In the genomic region with DNA sequence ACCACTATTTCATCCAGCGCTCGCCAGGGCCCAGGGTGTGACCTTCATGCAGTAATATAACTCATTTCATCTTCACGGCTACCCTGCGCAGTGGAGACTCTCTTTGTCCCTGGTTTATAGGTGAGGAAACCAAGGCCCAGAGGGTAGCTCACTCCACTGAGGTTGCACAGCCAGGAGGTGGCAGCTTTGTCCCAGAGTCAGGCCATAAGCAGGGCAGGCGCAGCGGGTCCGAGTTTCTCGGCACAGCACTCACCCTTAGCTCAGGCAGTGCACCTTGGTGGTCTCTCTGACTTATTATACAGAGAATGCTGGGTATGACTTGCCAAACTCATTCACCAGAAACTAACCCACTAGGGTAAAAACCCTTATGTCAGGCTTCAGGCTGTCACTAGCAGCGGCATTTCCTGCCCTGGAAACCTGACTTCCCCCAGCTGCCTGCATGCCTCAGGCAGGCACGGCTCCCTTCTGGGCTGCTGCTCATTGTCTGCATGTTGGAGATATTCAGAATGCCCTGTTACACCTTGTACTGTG, we compare ENCODE assay signal across 1 cellular context.
TF ChIP-seq lines count a peak whose summit lies in the region.

No MANE protein-coding gene starts in this region.

TF ChIP-seq in H1, 55 proteins besides CTCF, POLR2A, EP300 and RAD21:
- TF ChIP-seq TAF1 (IDR thresholded peaks at IDR 0.05; ENCODE audit: low read depth, low read length) (no peak), POU5F1 (IDR thresholded peaks at IDR 0.05; ENCODE audit: low read depth, low read length) (no peak), CHD2 (IDR thresholded peaks at IDR 0.05; ENCODE audit: low read length) (no peak), SP2 (IDR thresholded peaks at IDR 0.05; ENCODE audit: low read length) (no peak), CEBPB (IDR thresholded peaks at IDR 0.05; ENCODE audit: low read depth, low read length) (no peak), MAFK (IDR thresholded peaks at IDR 0.05; ENCODE audit: low read depth, low read length) (no peak), BCL11A (IDR thresholded peaks at IDR 0.05; ENCODE audit: low read depth in 2 of 2, low read length in 2 of 2) (no peak), POLR2AphosphoS5 (IDR thresholded peaks at IDR 0.05; ENCODE audit: low read depth, low read length) (no peak), SIX5 (IDR thresholded peaks at IDR 0.05; ENCODE audit: low read depth, low read length) (no peak), GABPA (IDR thresholded peaks at IDR 0.05; ENCODE audit: borderline replicate concordance, insufficient read depth, low read length) (no peak)
- TF ChIP-seq, protein P1, sequence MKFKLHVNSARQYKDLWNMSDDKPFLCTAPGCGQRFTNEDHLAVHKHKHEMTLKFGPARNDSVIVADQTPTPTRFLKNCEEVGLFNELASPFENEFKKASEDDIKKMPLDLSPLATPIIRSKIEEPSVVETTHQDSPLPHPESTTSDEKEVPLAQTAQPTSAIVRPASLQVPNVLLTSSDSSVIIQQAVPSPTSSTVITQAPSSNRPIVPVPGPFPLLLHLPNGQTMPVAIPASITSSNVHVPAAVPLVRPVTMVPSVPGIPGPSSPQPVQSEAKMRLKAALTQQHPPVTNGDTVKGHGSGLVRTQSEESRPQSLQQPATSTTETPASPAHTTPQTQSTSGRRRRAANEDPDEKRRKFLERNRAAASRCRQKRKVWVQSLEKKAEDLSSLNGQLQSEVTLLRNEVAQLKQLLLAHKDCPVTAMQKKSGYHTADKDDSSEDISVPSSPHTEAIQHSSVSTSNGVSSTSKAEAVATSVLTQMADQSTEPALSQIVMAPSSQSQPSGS (IDR thresholded peaks at IDR 0.05; ENCODE audit: low read length), result no peak
